Comparison of ENCODE assay signal across 18 cellular contexts in genomic region chr13:87554045-87554444, GRCh38.
A peak's percentile ranks its signal among the peaks of the same experiment; 100 is the strongest.
DNase-seq lines count a peak whose midpoint lies in the region; ATAC-seq, FAIRE-seq and TF ChIP-seq lines count a peak whose summit lies in the region.
"Had no signal": no experiment of that assay in that cellular context is flagged by ENCODE, and none has a peak within 500 bp of the region (broad histone marks: within the 10 kb centered on the region; RNA-seq: fewer than 3 reads in every experiment).

No MANE protein-coding gene starts in this region.

- H3K79me2 ChIP-seq in GM12878 (ENCODE audit: control insufficient read depth, insufficient read depth, low read length): no peaks in the 10 kb centered on the region

- RAD21 ChIA-PET in GM12878 (lab: Charles Lee; ENCODE audit: unreplicated experiment): interaction anchor here (1.0 to 6.0 kb wide), 4 partner anchors 18 to 150 kb away, joined by 3 to 34 read pairs (median 4); no protein-coding TSS in a partner anchor

- no peak overlapping the region for H3K9ac ChIP-seq in GM12878 (ENCODE audit: control insufficient read depth, insufficient read depth, low read length)
- H3K9ac ChIP-seq: BLaER1, GM23248 had no signal

- no peak overlapping the region for H2AFZ ChIP-seq in GM12878 (ENCODE audit: control insufficient read depth, low read depth, low read length)
- H2AFZ ChIP-seq: GM23248 had no signal

- FAIRE-seq in D721Med (lab: Jason Lieb, UNC): peak; percentile 25
- FAIRE-seq in GM12878 (lab: Jason Lieb, UNC): no peak
- FAIRE-seq: A549, HTR-8/SVneo, K562 had no signal

- H3K9me3 ChIP-seq in GM12878 (replicated peaks; ENCODE audit: control insufficient read depth, insufficient read depth, low read length): no peaks in the 10 kb centered on the region
- H3K9me3 ChIP-seq in psoas muscle: no peaks in the 10 kb centered on the region
- H3K9me3 ChIP-seq: A549, BLaER1 had no signal

- POLR2A ChIA-PET in GM12878 (lab: Charles Lee): no interaction called here

- H3K4me1 ChIP-seq in GM12878 (ENCODE audit: control insufficient read depth, insufficient read depth, low read length) (no peaks in the 10 kb centered on the region), psoas muscle (no peaks in the 10 kb centered on the region)
- H3K4me1 ChIP-seq: A549, BLaER1 had no signal

- no TSS peak for BruUV-seq in GM12878 (replicated peaks; lab: Mats Ljungman, UMichigan)

- intact Hi-C loops in GM12878 (cut with micrococcal nuclease; ENCODE audit: unreplicated experiment): no loop called here
- intact Hi-C loops in posterior vena cava (cut with DNase I): no loop called here
- intact Hi-C loops in psoas muscle (cut with DNase I): no loop called here

- H3K4me3 ChIP-seq in GM12878: no peak overlapping the region
- H3K4me3 ChIP-seq in psoas muscle: no peak overlapping the region
- H3K4me3 ChIP-seq: A549, BLaER1, GM23248, K562 had no signal

- 30% methylated on average over 3 of the region's 3 CpGs for WGBS in GM12878 (ENCODE audit: insufficient coverage, insufficient replicate concordance, low lambda C conversion rate, missing lambda C conversion rate)
- WGBS in psoas muscle, 3 donors: 72 to 81% (median 76%) methylated on average over 3 of the region's 3 CpGs

- H3K4me2 ChIP-seq in GM12878 (ENCODE audit: control insufficient read depth, insufficient read depth): no peak overlapping the region
- H3K4me2 ChIP-seq: A549, BLaER1 had no signal

- no peak for TF ChIP-seq CTCF in D721Med (IDR thresholded peaks at IDR 0.05; ENCODE audit: insufficient read depth, missing control alignments)
- TF ChIP-seq CTCF in GM12878 (IDR thresholded peaks at IDR 0.05 in 2 of 3, conservative IDR thresholded peaks at IDR 0.05 in 1 of 3; ENCODE audit: control insufficient read depth in 2 of 3, extremely low read depth in 1 of 3, insufficient read depth in 1 of 3, low read depth in 3 of 3, low read length in 3 of 3): no peak
- no peak for TF ChIP-seq CTCF in psoas muscle (IDR thresholded peaks at IDR 0.05)

- H3K27me3 ChIP-seq in GM12878 (replicated peaks in 1 of 2; ENCODE audit: control insufficient read depth in 2 of 2, insufficient read depth in 2 of 2, low read length in 1 of 2) (no peaks in the 10 kb centered on the region), psoas muscle (ENCODE audit: insufficient read depth in 3 of 3, low read length in 2 of 3) (no peaks in the 10 kb centered on the region)
- H3K27me3 ChIP-seq: BLaER1 had no signal

- TF ChIP-seq RAD21 in GM12878 (IDR thresholded peaks at IDR 0.05; ENCODE audit: insufficient read depth, low read depth, low read length): no peak

- H3K27ac ChIP-seq in GM12878 (ENCODE audit: control insufficient read depth, insufficient read depth) (no peak overlapping the region), psoas muscle (no peak overlapping the region)
- H3K27ac ChIP-seq: 22Rv1, A549, BLaER1, GM23248 had no signal

- no peak for TF ChIP-seq POLR2A in GM12878 (IDR thresholded peaks at IDR 0.05; ENCODE audit: low read depth, low read length)

- CTCF ChIA-PET in GM12878 (lab: Yijun Ruan, JAX): interaction anchor here (1.3 kb wide), 1 partner anchor 17 kb away, joined by 3 read pairs; no protein-coding TSS in a partner anchor

- H4K20me1 ChIP-seq in GM12878 (ENCODE audit: control insufficient read depth, insufficient read depth): no peaks in the 10 kb centered on the region
- H4K20me1 ChIP-seq: BLaER1 had no signal

- no peak for DNase-seq in D721Med (ENCODE audit: insufficient read length, low spot score)
- no peak for DNase-seq in GM12878 (ENCODE audit: low read depth, low spot score)
- DNase-seq in posterior vena cava (ENCODE audit: low spot score): no peak
- no peak for DNase-seq in psoas muscle
- DNase-seq in NCI-H748 (lab: John Stamatoyannopoulos, UW; ENCODE audit: unreplicated experiment): no peak
- DNase-seq: CD4-positive, alpha-beta memory T cell; DMS79 treated with DMSO at 0.1 percent for 48 hours; GF-D8; GM23248; HCEC 1CT; IMR-90 had no signal

- in situ Hi-C loops in GM12878 (cut with MboI): no loop called here

- TF ChIP-seq EP300 in GM12878 (IDR thresholded peaks at IDR 0.05; ENCODE audit: borderline replicate concordance in 1 of 2, control insufficient read depth in 1 of 2, low read depth in 2 of 2, low read length in 2 of 2): peak in 1 of 2 experiments; percentile 24; a peak in 1 of 4 replicates

- H3K36me3 ChIP-seq in GM12878 (ENCODE audit: control insufficient read depth in 2 of 2, insufficient read depth in 2 of 2, low read length in 1 of 2): no peaks in the 10 kb centered on the region
- no peaks in the 10 kb centered on the region for H3K36me3 ChIP-seq in psoas muscle (ENCODE audit: insufficient read depth in 1 of 2, low read depth in 1 of 2)
- H3K36me3 ChIP-seq: BLaER1 had no signal

- ATAC-seq in GM19463 (IDR thresholded peaks at IDR 0.05; ENCODE audit: unreplicated experiment) (peak; percentile 82), HG03432 (IDR thresholded peaks at IDR 0.05; ENCODE audit: unreplicated experiment) (peak; percentile 83), GM12878 (peak; percentile 86), psoas muscle (no peak)
- ATAC-seq: A549, K562 had no signal

- SMC1A ChIA-PET in GM12878 (lab: Charles Lee; ENCODE audit: uncharacterized antibody, unreplicated experiment): interaction anchor here (1.1 to 6.9 kb wide), 2 partner anchors 13 to 17 kb away, joined by 3 to 62 read pairs; no protein-coding TSS in a partner anchor

TF ChIP-seq in GM12878, 131 proteins besides CTCF, POLR2A, EP300 and RAD21:
- TF ChIP-seq MEF2B (IDR thresholded peaks at IDR 0.05; ENCODE audit: partially characterized antibody, poor library complexity, severe bottlenecking) (peak; percentile 66), ZSCAN29 (IDR thresholded peaks at IDR 0.05) (peak; percentile 83), ASH2L (IDR thresholded peaks at IDR 0.05; ENCODE audit: borderline replicate concordance, low read depth) (no peak), JUNB (IDR thresholded peaks at IDR 0.05) (no peak), MTA2 (IDR thresholded peaks at IDR 0.05; ENCODE audit: low read depth) (peak; percentile 24; the same call in 1 of the 2 replicates), WRNIP1 (IDR thresholded peaks at IDR 0.05; ENCODE audit: borderline replicate concordance, low read depth, low read length) (no peak), ATF7 (IDR thresholded peaks at IDR 0.05; ENCODE audit: low read depth) (peak; percentile 39), SREBF2 (IDR thresholded peaks at IDR 0.05; ENCODE audit: low read length) (no peak), ZNF217 (IDR thresholded peaks at IDR 0.05) (peak; percentile 36; the same call in 1 of the 2 replicates), ZNF24 (IDR thresholded peaks at IDR 0.05) (peak; percentile 80), BHLHE40 (IDR thresholded peaks at IDR 0.05; ENCODE audit: borderline replicate concordance in 1 of 2, low read depth in 2 of 2, low read length in 1 of 2) (peak; percentile 16 to 34; a peak in 1 of 4 replicates), RELA (IDR thresholded peaks at IDR 0.05; ENCODE audit: borderline replicate concordance, partially characterized antibody) (no peak), NR2C1 (IDR thresholded peaks at IDR 0.05) (no peak), USF1 (IDR thresholded peaks at IDR 0.05; ENCODE audit: borderline replicate concordance, extremely low read length, insufficient read depth, low read depth, low read length) (no peak)

Comparison
In these comparisons a context has a peak if more than half of its experiments do, and no peak if none do; other contexts are left out.
1. ATAC-seq: peak in GM19463 (single experiment), HG03432 (single experiment) and GM12878 (single experiment); none in psoas muscle (0 of 4).